In the genomic region with DNA sequence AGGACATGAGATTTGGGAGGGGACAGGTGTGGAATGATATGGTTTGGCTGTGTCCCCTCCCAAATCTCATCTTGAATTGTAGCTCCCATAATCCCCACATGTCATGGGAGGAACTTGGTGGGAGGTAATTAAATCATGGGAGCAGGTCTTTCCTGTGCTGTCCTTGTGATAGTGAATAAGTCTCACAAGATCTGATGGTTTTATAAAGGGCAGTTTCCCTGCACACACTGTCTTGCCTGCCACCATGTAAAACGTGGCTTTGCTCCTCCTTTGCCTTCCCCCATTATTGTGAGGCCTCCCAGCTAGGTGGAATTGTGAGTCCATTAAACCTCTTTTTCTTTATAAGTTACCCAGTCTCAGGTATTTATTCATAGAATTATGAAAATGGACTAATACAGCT, we compare ENCODE assay signal across 2 cellular contexts. TPM values are rescaled to one million over a fixed set of nuclear protein-coding genes. Genes with fewer than 3 reads are reported as not detected.
"Had no signal": no experiment of that assay in that cellular context is flagged by ENCODE, and none has a peak within 500 bp of the region (broad histone marks: within the 10 kb centered on the region; RNA-seq: fewer than 3 reads in every experiment).

No MANE protein-coding gene starts in this region.

RNA-seq across cellular contexts. Expression of a gene that starts 22.8 kb away (rescaled TPM):
- total RNA-seq: LHCN-M2, MCF 10A had no signal
